ENCODE assay signal across 12 cellular contexts in genomic region chr2:137968477-137969417, GRCh38. TPM values are rescaled to one million over a fixed set of nuclear protein-coding genes. Genes with fewer than 3 reads are reported as not detected.
A peak's percentile ranks its signal among the peaks of the same experiment; 100 is the strongest.
DNase-seq lines count a peak whose midpoint lies in the region; ATAC-seq and TF ChIP-seq lines count a peak whose summit lies in the region.
"Had no signal": no experiment of that assay in that cellular context is flagged by ENCODE, and none has a peak within 500 bp of the region (broad histone marks: within the 10 kb centered on the region; RNA-seq: fewer than 3 reads in every experiment).

No MANE protein-coding gene starts in this region.

- H2AFZ ChIP-seq in mesenchymal stem cell (ENCODE audit: low read depth, low read length) = no peak overlapping the region

- H3K4ac ChIP-seq in mesenchymal stem cell (ENCODE audit: low read depth in 1 of 2, low read length in 2 of 2) = no peak overlapping the region

- CTCF ChIA-PET in CD4-positive, alpha-beta memory T cell (lab: Charles Lee; ENCODE audit: partially characterized antibody) = no interaction called here

- no peak overlapping the region for H4K8ac ChIP-seq in mesenchymal stem cell (ENCODE audit: low read length)

- H3K9me3 ChIP-seq in colonic mucosa (no peaks in the 10 kb centered on the region), mesenchymal stem cell (ENCODE audit: control insufficient read depth, low read length) (no peaks in the 10 kb centered on the region), uterus (no peaks in the 10 kb centered on the region)
- no peaks in the 10 kb centered on the region for H3K9me3 ChIP-seq in CD4-positive, alpha-beta memory T cell (ENCODE audit: control insufficient read depth in 1 of 2, low read length in 2 of 2)

- H2BK120ac ChIP-seq in mesenchymal stem cell (ENCODE audit: low read depth, low read length) = no peak overlapping the region

- no peak overlapping the region for H3K4me2 ChIP-seq in mesenchymal stem cell (ENCODE audit: low read length, poor library complexity, severe bottlenecking)

- no peaks in the 10 kb centered on the region for H3K9me3 Mint-ChIP-seq in CD4-positive, alpha-beta memory T cell

- H3K27me3 ChIP-seq in colonic mucosa (no peaks in the 10 kb centered on the region), mesenchymal stem cell (ENCODE audit: control insufficient read depth in 1 of 2, insufficient read depth in 1 of 2, low read length in 2 of 2) (no peaks in the 10 kb centered on the region), uterus (no peaks in the 10 kb centered on the region)
- H3K27me3 ChIP-seq in CD4-positive, alpha-beta memory T cell (ENCODE audit: insufficient read depth, low read length) = no peaks in the 10 kb centered on the region

- H3K27ac ChIP-seq in colonic mucosa (peak overlapping the region; percentile 16), mesenchymal stem cell (ENCODE audit: low read length, poor library complexity, severe bottlenecking) (no peak overlapping the region), uterus (peak overlapping the region; percentile 52 to 96)
- no peak overlapping the region for H3K27ac ChIP-seq in CD4-positive, alpha-beta memory T cell (ENCODE audit: low read depth, low read length)

- DNase-seq in NCI-H82 (lab: John Stamatoyannopoulos, UW) (peak; percentile 22), NCI-H82 treated with DMSO at 0.1 percent for 48 hours (lab: John Stamatoyannopoulos, UW; ENCODE audit: unreplicated experiment) (no peak), colonic mucosa (no peak), mesenchymal stem cell (no peak), uterus (no peak), NCI-H69 (lab: John Stamatoyannopoulos, UW) (no peak)
- DNase-seq in CD4-positive, alpha-beta memory T cell = no peak
- DNase-seq: activated CD4-positive, CD25-positive, alpha-beta regulatory T cell; activated gamma-delta T cell; NCI-H146 had no signal

- H3K4me3 ChIP-seq in colonic mucosa (no peak overlapping the region), mesenchymal stem cell (ENCODE audit: insufficient read depth in 1 of 2, low read depth in 1 of 2, low read length in 2 of 2) (peak overlapping the region in 1 of 2 experiments; percentile 1), uterus (no peak overlapping the region)
- no peak overlapping the region for H3K4me3 ChIP-seq in CD4-positive, alpha-beta memory T cell (ENCODE audit: low read length in 2 of 2)
- H3K4me3 ChIP-seq: skin epidermis had no signal

- no peak overlapping the region for H2BK12ac ChIP-seq in mesenchymal stem cell (ENCODE audit: low read length in 2 of 2)

- H3K9ac ChIP-seq in colonic mucosa (ENCODE audit: low read depth in 2 of 2, low read length in 2 of 2) (peak overlapping the region in 1 of 2 donors; percentile 46), mesenchymal stem cell (ENCODE audit: low read length) (peak overlapping the region; percentile 46)

- H3K4me3 Mint-ChIP-seq in CD4-positive, alpha-beta memory T cell = no peak overlapping the region

- POLR2A ChIA-PET in CD4-positive, alpha-beta memory T cell (lab: Charles Lee; ENCODE audit: partially characterized antibody) = no interaction called here

- H3K36me3 ChIP-seq in colonic mucosa (no peaks in the 10 kb centered on the region), mesenchymal stem cell (ENCODE audit: control insufficient read depth in 1 of 2, insufficient read depth in 2 of 2, low read depth in 1 of 2, low read length in 2 of 2) (peaks cover 0 to 36% of the 10 kb centered on the region in 2 experiments), uterus (no peaks in the 10 kb centered on the region)
- H3K36me3 ChIP-seq in CD4-positive, alpha-beta memory T cell (ENCODE audit: insufficient read depth, low read length) = no peaks in the 10 kb centered on the region

- H2AK5ac ChIP-seq in mesenchymal stem cell (ENCODE audit: low read length, severe bottlenecking) = no peak overlapping the region

- no peak overlapping the region for H3K18ac ChIP-seq in mesenchymal stem cell (ENCODE audit: low read depth in 1 of 2, low read length in 2 of 2)

- no peak for ATAC-seq in HG02970 (IDR thresholded peaks at IDR 0.05; ENCODE audit: low FRiP score, unreplicated experiment)

- peaks cover 0 to 1% (median 0%) of the 10 kb centered on the region in 4 donors for H3K4me1 Mint-ChIP-seq in CD4-positive, alpha-beta memory T cell

- H3K36me3 Mint-ChIP-seq in CD4-positive, alpha-beta memory T cell = no peaks in the 10 kb centered on the region

- no peak overlapping the region for H3K27ac Mint-ChIP-seq in CD4-positive, alpha-beta memory T cell

- peaks cover 0 to 2% of the 10 kb centered on the region in 2 donors for H3K27me3 Mint-ChIP-seq in CD4-positive, alpha-beta memory T cell

- no peak for TF ChIP-seq CTCF in colonic mucosa (IDR thresholded peaks at IDR 0.05)
- no peak for TF ChIP-seq CTCF in uterus (IDR thresholded peaks at IDR 0.05)

- H2BK15ac ChIP-seq in mesenchymal stem cell (ENCODE audit: low read depth, poor library complexity, severe bottlenecking) = no peak overlapping the region

- H3K4me1 ChIP-seq in colonic mucosa (no peaks in the 10 kb centered on the region), mesenchymal stem cell (ENCODE audit: control insufficient read depth, insufficient read depth, low read depth, low read length) (no peaks in the 10 kb centered on the region), uterus (no peaks in the 10 kb centered on the region)
- no peaks in the 10 kb centered on the region for H3K4me1 ChIP-seq in CD4-positive, alpha-beta memory T cell (ENCODE audit: insufficient read depth, low read length)

- H4K91ac ChIP-seq in mesenchymal stem cell (ENCODE audit: low read length) = no peak overlapping the region

- TF ChIP-seq POLR2A in uterus (IDR thresholded peaks at IDR 0.05) = no peak

- no peak overlapping the region for H2BK5ac ChIP-seq in mesenchymal stem cell (ENCODE audit: low read depth, low read length, poor library complexity, severe bottlenecking)

- WGBS in mesenchymal stem cell = 92% methylated on average over 6 of the region's 6 CpGs

- H3K79me1 ChIP-seq in mesenchymal stem cell (replicated peaks; ENCODE audit: low read length, poor library complexity, severe bottlenecking) = no peaks in the 10 kb centered on the region

- H3K23ac ChIP-seq in mesenchymal stem cell (ENCODE audit: low read length in 2 of 2) = no peak overlapping the region

- H3K14ac ChIP-seq in mesenchymal stem cell (ENCODE audit: low read length in 2 of 2) = no peak overlapping the region

- intact Hi-C loops in colonic mucosa (cut with DNase I) = no loop called here
- intact Hi-C loops in uterus (cut with DNase I; ENCODE audit: low total_unique reads) = no loop called here
- intact Hi-C loops in CD4-positive, alpha-beta memory T cell (cut with micrococcal nuclease) = no loop called here

RNA-seq across cellular contexts. Expression of gene HNMT, which starts 4.5 kb away (rescaled TPM):
- total RNA-seq in colonic mucosa = 10 to 100 TPM; 62.2 to 82.1 TPM
- 69.7 TPM for polyA plus RNA-seq in mesenchymal stem cell (2013, experiment 1 of 2)
- polyA plus RNA-seq in mesenchymal stem cell (2013, experiment 2 of 2) = 69.8 TPM
- total RNA-seq in uterus = 100 to 1,000 TPM in 1 of 4 donors, 10 to 100 TPM in 3; 21.5 to 122 (median 60.4) TPM
- total RNA-seq in CD4-positive, alpha-beta memory T cell = 1 to 10 TPM in 1 of 2 experiments, under 1 TPM in 1; 0.32 to 1.1 TPM
- not detected for polyA plus RNA-seq in CD4-positive, alpha-beta memory T cell

Comparison
In these comparisons a context has a peak if more than half of its experiments do, and no peak if none do; other contexts are left out.
1. H3K27ac ChIP-seq: peak in colonic mucosa (single experiment) and uterus (2 of 2); none in mesenchymal stem cell (single experiment) and CD4-positive, alpha-beta memory T cell (single experiment).
2. RNA of gene HNMT, which starts 4.5 kb away (total RNA-seq): 62.2 to 82.1 TPM in colonic mucosa and 21.5 to 122 TPM in uterus; 0.32 to 1.1 TPM in CD4-positive, alpha-beta memory T cell; every median in the first group is over 10 times any median in the second.